ENCODE assay signal across 15 cellular contexts in the genomic region with DNA sequence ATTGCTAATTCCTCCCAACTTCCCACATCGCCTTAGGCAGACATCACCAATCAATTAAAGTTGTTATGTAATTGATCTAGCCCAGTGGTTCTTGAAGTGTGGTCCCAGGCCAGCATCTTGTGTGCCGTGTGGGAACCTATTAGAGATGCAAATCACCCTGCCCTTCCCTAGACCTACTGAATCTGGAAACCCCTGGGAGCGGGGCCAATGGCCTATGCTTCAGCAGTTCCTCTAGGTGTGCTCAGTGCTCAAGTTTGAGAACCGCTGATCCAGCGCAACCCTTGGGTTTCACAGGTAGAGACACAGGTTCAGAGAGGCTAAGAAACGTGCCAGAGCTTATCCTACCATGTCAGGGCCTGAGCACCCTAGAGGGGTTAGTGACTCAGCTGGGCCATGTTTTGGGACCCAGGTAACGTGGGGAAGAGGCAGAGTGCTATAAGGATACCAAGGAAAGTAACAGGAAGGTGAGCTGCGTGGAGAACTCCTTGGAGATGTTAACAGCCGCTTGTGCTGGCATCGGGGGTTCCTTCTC. TPM values are rescaled to one million over a fixed set of nuclear protein-coding genes. Genes with fewer than 3 reads are reported as not detected.
DNase-seq lines count a peak whose midpoint lies in the region; ATAC-seq and TF ChIP-seq lines count a peak whose summit lies in the region.
"Had no signal": no experiment of that assay in that cellular context is flagged by ENCODE, and none has a peak within 500 bp of the region (broad histone marks: within the 10 kb centered on the region; RNA-seq: fewer than 3 reads in every experiment).

No MANE protein-coding gene starts in this region.

- peak overlapping the region; percentile 34 for H3K18ac ChIP-seq in trophoblast cell (ENCODE audit: low read length)

- H3K36me3 ChIP-seq in PC-3 (ENCODE audit: low read depth, low read length) (no peaks in the 10 kb centered on the region), trophoblast cell (ENCODE audit: control insufficient read depth in 1 of 2, insufficient read depth in 2 of 2, low read length in 2 of 2) (no peaks in the 10 kb centered on the region)
- H3K36me3 ChIP-seq: tibial nerve had no signal

- H3K27ac Mint-ChIP-seq in T-helper 2 cell treated with Interferon-gamma antibody and Interleukin-4, amounts not matched to agents 5 μg/mL and 100 μg/mL, for 36 hours, result peak overlapping the region; percentile 18
- H3K27ac Mint-ChIP-seq in dendritic cell treated with granulocyte-macrophage colony-stimulating factor and Interleukin-4, amounts not matched to agents 40 ng/mL and 50 ng/mL, for 4 days, result peak overlapping the region; percentile 85
- no peak overlapping the region for H3K27ac Mint-ChIP-seq in chondrocyte (ENCODE audit: unreplicated experiment)

- no peaks in the 10 kb centered on the region for H3K36me3 Mint-ChIP-seq in T-helper 2 cell treated with Interferon-gamma antibody and Interleukin-4, amounts not matched to agents 5 μg/mL and 100 μg/mL, for 36 hours (ENCODE audit: low read depth)
- no peaks in the 10 kb centered on the region for H3K36me3 Mint-ChIP-seq in dendritic cell treated with granulocyte-macrophage colony-stimulating factor and Interleukin-4, amounts not matched to agents 40 ng/mL and 50 ng/mL, for 4 days (ENCODE audit: low read depth)
- H3K36me3 Mint-ChIP-seq in chondrocyte (ENCODE audit: low read depth), result no peaks in the 10 kb centered on the region

- H4K91ac ChIP-seq in trophoblast cell (ENCODE audit: low read depth, low read length), result peak overlapping the region; percentile 11

- no peak overlapping the region for H2AK5ac ChIP-seq in trophoblast cell (ENCODE audit: low read length)

- H2AFZ ChIP-seq in PC-3 (ENCODE audit: low read length) (no peak overlapping the region), trophoblast cell (ENCODE audit: insufficient read depth, low read length, poor library complexity) (no peak overlapping the region)

- H3K27me3 ChIP-seq in PC-3 (ENCODE audit: low read length) (no peaks in the 10 kb centered on the region), trophoblast cell (ENCODE audit: insufficient read depth, low read length) (no peaks in the 10 kb centered on the region)

- no peak overlapping the region for H3K4ac ChIP-seq in trophoblast cell (ENCODE audit: low read depth, low read length)

- no peaks in the 10 kb centered on the region for H3K9me3 ChIP-seq in PC-3 (ENCODE audit: low read length)
- H3K9me3 ChIP-seq in trophoblast cell (ENCODE audit: insufficient read depth, low read depth, low read length), result peaks cover 1% of the 10 kb centered on the region
- H3K9me3 ChIP-seq: mucosa of descending colon, tibial nerve had no signal

- no peak overlapping the region for H2BK5ac ChIP-seq in trophoblast cell (ENCODE audit: low read depth, low read length, poor library complexity)

- H3K4me3 Mint-ChIP-seq in T-helper 2 cell treated with Interferon-gamma antibody and Interleukin-4, amounts not matched to agents 5 μg/mL and 100 μg/mL, for 36 hours, result no peak overlapping the region
- no peak overlapping the region for H3K4me3 Mint-ChIP-seq in dendritic cell treated with granulocyte-macrophage colony-stimulating factor and Interleukin-4, amounts not matched to agents 40 ng/mL and 50 ng/mL, for 4 days
- no peak overlapping the region for H3K4me3 Mint-ChIP-seq in chondrocyte (ENCODE audit: unreplicated experiment)

- CTCF ChIA-PET in PC-3 (lab: Charles Lee), result interaction anchor here (0.8 to 2.3 kb wide), 5 partner anchors 14 to 64 kb away, joined by 3 to 35 read pairs (median 6); no protein-coding TSS in a partner anchor

- no peak for DNase-seq in T-helper 2 cell treated with Interferon-gamma antibody and Interleukin-4, amounts not matched to agents 5 μg/mL and 100 μg/mL, for 36 hours (ENCODE audit: low spot score)
- DNase-seq in T-helper 2 cell (no peak), PC-3 (no peak), trophoblast cell (no peak), COLO829 (ENCODE audit: low spot score) (no peak), chondrocyte (ENCODE audit: low spot score) (no peak), NCI-H2081 treated with DMSO at 0.1 percent for 48 hours (lab: John Stamatoyannopoulos, UW) (no peak)
- DNase-seq: H7, mucosa of descending colon, NCI-H1092 had no signal

- POLR2A ChIA-PET in PC-3 (lab: Charles Lee; ENCODE audit: unreplicated experiment), result no interaction called here

- no peaks in the 10 kb centered on the region for H3K79me2 ChIP-seq in PC-3 (ENCODE audit: low read length)
- H3K79me2 ChIP-seq in trophoblast cell (ENCODE audit: control insufficient read depth, insufficient read depth, low read length, poor library complexity), result no peaks in the 10 kb centered on the region

- H3F3A ChIP-seq in PC-3 (ENCODE audit: low read length, unreplicated experiment), result no peaks in the 10 kb centered on the region

- H2BK12ac ChIP-seq in trophoblast cell (ENCODE audit: low read length), result no peak overlapping the region

- no peak for TF ChIP-seq CTCF in PC-3 (conservative IDR thresholded peaks at IDR 0.05; ENCODE audit: low read depth, low read length)
- TF ChIP-seq CTCF in chondrocyte (IDR thresholded peaks at IDR 0.05), result no peak

- H4K8ac ChIP-seq in trophoblast cell (ENCODE audit: low read depth, low read length), result no peak overlapping the region

- H4K20me1 ChIP-seq in PC-3 (ENCODE audit: low read length), result no peaks in the 10 kb centered on the region

- H3K4me3 ChIP-seq in PC-3 (ENCODE audit: low read length), result peak overlapping the region; percentile 18; the same call in 1 of the 2 replicates
- no peak overlapping the region for H3K4me3 ChIP-seq in trophoblast cell (ENCODE audit: low read depth, low read length)
- H3K4me3 ChIP-seq: mucosa of descending colon, tibial nerve had no signal

- H3K9ac ChIP-seq in PC-3 (ENCODE audit: low read length) (peak overlapping the region; percentile 53), trophoblast cell (ENCODE audit: low read length) (no peak overlapping the region)

- peak overlapping the region; percentile 72 for H3K4me2 ChIP-seq in PC-3 (ENCODE audit: low read length)
- no peak overlapping the region for H3K4me2 ChIP-seq in trophoblast cell (ENCODE audit: low read length)

- H3K4me1 ChIP-seq in PC-3 (ENCODE audit: insufficient read depth, low read length) (peaks cover 27% of the 10 kb centered on the region), trophoblast cell (ENCODE audit: control insufficient read depth in 1 of 2, insufficient read depth in 2 of 2, low read length in 2 of 2) (peaks cover 14 to 17% of the 10 kb centered on the region in 2 experiments)

- no peaks in the 10 kb centered on the region for H3K9me3 Mint-ChIP-seq in T-helper 2 cell treated with Interferon-gamma antibody and Interleukin-4, amounts not matched to agents 5 μg/mL and 100 μg/mL, for 36 hours
- no peaks in the 10 kb centered on the region for H3K9me3 Mint-ChIP-seq in dendritic cell treated with granulocyte-macrophage colony-stimulating factor and Interleukin-4, amounts not matched to agents 40 ng/mL and 50 ng/mL, for 4 days
- no peaks in the 10 kb centered on the region for H3K9me3 Mint-ChIP-seq in chondrocyte (ENCODE audit: low read depth)
- H3K9me3 Mint-ChIP-seq: activated T-cell treated with anti-CD3 and anti-CD28 coated beads, Interleukin-2, amount 50 U/mL, for 4 hours had no signal

- peaks cover 5% of the 10 kb centered on the region for H3K79me1 ChIP-seq in trophoblast cell (ENCODE audit: low read length)

- no peaks in the 10 kb centered on the region for H3K9me2 ChIP-seq in PC-3 (replicated peaks; ENCODE audit: low read length)

- no CpG with 5 or more reads among the region's 10 CpGs for WGBS in trophoblast cell (ENCODE audit: extremely low coverage, insufficient coverage, insufficient read length)

- intact Hi-C loops in PC-3 (cut with micrococcal nuclease), result no loop called here
- intact Hi-C loops in dendritic cell treated with granulocyte-macrophage colony-stimulating factor and Interleukin-4, amounts not matched to agents 40 ng/mL and 50 ng/mL, for 4 days (cut with micrococcal nuclease), result loop anchor here (5.0 kb wide), 1 partner anchor 71 kb away; no protein-coding TSS in a partner anchor

- H3K27ac ChIP-seq in PC-3 (ENCODE audit: low read length), result peak overlapping the region; percentile 95
- no peak overlapping the region for H3K27ac ChIP-seq in trophoblast cell (ENCODE audit: low read depth, low read length)
- H3K27ac ChIP-seq: tibial nerve had no signal

- no peak overlapping the region for H2BK120ac ChIP-seq in trophoblast cell (ENCODE audit: insufficient read depth, low read length, poor library complexity)

- no peak for ATAC-seq in PC-3

- peaks cover 4% of the 10 kb centered on the region for H3K27me3 Mint-ChIP-seq in T-helper 2 cell treated with Interferon-gamma antibody and Interleukin-4, amounts not matched to agents 5 μg/mL and 100 μg/mL, for 36 hours (ENCODE audit: low read depth)
- peaks cover 34% of the 10 kb centered on the region for H3K27me3 Mint-ChIP-seq in dendritic cell treated with granulocyte-macrophage colony-stimulating factor and Interleukin-4, amounts not matched to agents 40 ng/mL and 50 ng/mL, for 4 days
- H3K27me3 Mint-ChIP-seq in chondrocyte (ENCODE audit: low read depth), result peaks cover 4% of the 10 kb centered on the region

- H4K12ac ChIP-seq in trophoblast cell (ENCODE audit: low read depth, low read length), result no peak overlapping the region

- no TSS peak for BruUV-seq in PC-3 (replicated peaks; lab: Mats Ljungman, UMichigan)

- no peak overlapping the region for H3K23ac ChIP-seq in trophoblast cell (ENCODE audit: low read length)

- H3K14ac ChIP-seq in trophoblast cell (ENCODE audit: low read length), result no peak overlapping the region

- peaks cover 31% of the 10 kb centered on the region for H3K4me1 Mint-ChIP-seq in T-helper 2 cell treated with Interferon-gamma antibody and Interleukin-4, amounts not matched to agents 5 μg/mL and 100 μg/mL, for 36 hours (ENCODE audit: low read depth)
- H3K4me1 Mint-ChIP-seq in dendritic cell treated with granulocyte-macrophage colony-stimulating factor and Interleukin-4, amounts not matched to agents 40 ng/mL and 50 ng/mL, for 4 days (ENCODE audit: low read depth), result peaks cover 52% of the 10 kb centered on the region
- H3K4me1 Mint-ChIP-seq in chondrocyte (ENCODE audit: low read depth), result peaks cover 19% of the 10 kb centered on the region

RNA-seq across cellular contexts. Expression of a gene that starts 4.4 kb away (rescaled TPM):
- 0.07 and 0.12 TPM in 2 replicates for total RNA-seq in PC-3 (2014; rRNA removed)
- polyA plus RNA-seq in trophoblast cell (2013), result not detected in 2 replicates
- total RNA-seq in chondrocyte, result not detected in 3 replicates
- total RNA-seq: activated T-cell treated with anti-CD3 and anti-CD28 coated beads, Interleukin-2, amount 50 U/mL, for 4 hours; H7; HT-29; mucosa of descending colon; tibial nerve had no signal

RNA-seq across cellular contexts. Expression of a gene that starts 11.9 kb away (rescaled TPM):
- total RNA-seq in PC-3 (2014; rRNA removed) (not detected in 2 replicates), chondrocyte (not detected in 3 replicates)
- polyA plus RNA-seq in trophoblast cell (2013), result not detected in 2 replicates
- total RNA-seq: A172; activated T-cell treated with anti-CD3 and anti-CD28 coated beads, Interleukin-2, amount 50 U/mL, for 4 hours; H7; HT-29; mucosa of descending colon; tibial nerve had no signal

RNA-seq across cellular contexts. Expression of a gene that starts 20.8 kb away (rescaled TPM):
- total RNA-seq in PC-3 (2014; rRNA removed) (31.0 and 36.8 TPM in 2 replicates), chondrocyte (0.99 to 2.1 TPM (median 1.8 TPM) in 3 replicates)
- 0.47 and 0.49 TPM in 2 replicates for polyA plus RNA-seq in trophoblast cell (2013)

RNA-seq across cellular contexts. Expression of a gene that starts 30.9 kb away (rescaled TPM):
- total RNA-seq in PC-3 (2014; rRNA removed) (32.3 TPM in 2 replicates), chondrocyte (6.8 to 11.6 TPM (median 10.1 TPM) in 3 replicates)
- 9.9 and 10.1 TPM in 2 replicates for polyA plus RNA-seq in trophoblast cell (2013)

RNA-seq across cellular contexts. Expression of a gene that starts 37.1 kb away (rescaled TPM):
- 310 and 369 TPM in 2 replicates for total RNA-seq in PC-3 (2014; rRNA removed)
- polyA plus RNA-seq in trophoblast cell (2013), result 339 and 340 TPM in 2 replicates
- total RNA-seq in chondrocyte, result 76.6 to 128 TPM (median 83.4 TPM) in 3 replicates

Comparison
In these comparisons a context has a peak if more than half of its experiments do, and no peak if none do; other contexts are left out.
1. RNA of a gene that starts 20.8 kb away (total RNA-seq): 31.0 to 36.8 TPM in PC-3; 0.99 to 2.1 TPM in chondrocyte; every median in the first group is over 10 times any median in the second.